8 cellular contexts compared by ENCODE assay signal in the genomic region with DNA sequence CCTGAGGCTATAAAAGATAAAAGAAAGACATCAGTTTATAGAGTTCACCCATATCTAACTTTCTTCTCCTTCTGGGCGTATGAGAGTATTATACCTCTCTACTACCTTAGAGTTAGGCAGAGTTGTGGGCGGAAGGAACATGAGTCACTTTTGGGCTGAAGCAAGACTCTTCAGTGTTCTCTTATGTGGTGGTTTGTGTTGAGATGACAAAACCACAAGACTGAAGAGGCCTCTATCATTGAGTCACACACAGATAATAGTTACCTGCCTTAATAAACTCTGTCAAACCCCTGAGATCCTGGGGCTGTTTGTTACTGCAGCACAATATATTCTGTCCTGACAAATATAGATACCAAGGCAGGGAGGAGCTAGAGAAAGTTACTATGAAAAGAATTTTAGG.
DNase-seq lines count a peak whose midpoint lies in the region; ATAC-seq, FAIRE-seq and TF ChIP-seq lines count a peak whose summit lies in the region.

No MANE protein-coding gene starts in this region.

- intact Hi-C loops in left ventricle myocardium inferior (cut with micrococcal nuclease) (no loop called here), left ventricle myocardium superior (cut with micrococcal nuclease) (no loop called here), aorta (cut with DNase I) (no loop called here)

- H3K4me1 ChIP-seq in left ventricle myocardium inferior (peaks cover 57% of the 10 kb centered on the region), small intestine (ENCODE audit: control insufficient read depth in 2 of 2, insufficient read depth in 1 of 2, low read depth in 1 of 2, low read length in 1 of 2) (no peaks in the 10 kb centered on the region), aorta (ENCODE audit: control insufficient read depth in 1 of 2, insufficient read depth in 2 of 2, low read length in 2 of 2) (peaks cover 0 to 5% of the 10 kb centered on the region in 2 donors)

- H3K36me3 ChIP-seq in left ventricle myocardium inferior (no peaks in the 10 kb centered on the region), small intestine (ENCODE audit: control insufficient read depth in 2 of 2, insufficient read depth in 2 of 2, low read length in 2 of 2) (no peaks in the 10 kb centered on the region), aorta (ENCODE audit: control insufficient read depth in 1 of 2, insufficient read depth in 2 of 2, low read length in 1 of 2) (no peaks in the 10 kb centered on the region)

- no peak for ATAC-seq in left ventricle myocardium superior
- peak; percentile 96 for ATAC-seq in HG03442 (IDR thresholded peaks at IDR 0.05; ENCODE audit: unreplicated experiment)
- no peak for ATAC-seq in aorta (ENCODE audit: low FRiP score)
- ATAC-seq in HG02588 (IDR thresholded peaks at IDR 0.05; ENCODE audit: unreplicated experiment) = no peak

- H3K27ac ChIP-seq in left ventricle myocardium inferior (replicated peaks) (peak overlapping the region; percentile 16), small intestine (ENCODE audit: low read depth in 1 of 2, low read length in 1 of 2) (no peak overlapping the region), aorta (ENCODE audit: low read depth in 1 of 2, low read length in 2 of 2) (no peak overlapping the region)

- DNase-seq in left ventricle myocardium inferior (no peak), left ventricle myocardium superior (no peak), activated T-cell treated with anti-CD3 and anti-CD28 coated beads for 48 hours (ENCODE audit: low read depth) (peak; percentile 31), small intestine (peak; percentile 41), aorta (no peak), globus pallidus (ENCODE audit: low spot score) (no peak)

- 61 to 81% (median 73%) methylated on average over 2 of the region's 2 CpGs for WGBS in small intestine, 3 donors
- WGBS in aorta, 2 donors = 95 to 96% methylated on average over 2 of the region's 2 CpGs

- FAIRE-seq in small intestine (lab: Jason Lieb, UNC) = no peak

- TF ChIP-seq CTCF in left ventricle myocardium inferior (IDR thresholded peaks at IDR 0.05; ENCODE audit: borderline replicate concordance) = no peak

- H3K27me3 ChIP-seq in left ventricle myocardium inferior (ENCODE audit: low read depth) (no peaks in the 10 kb centered on the region), small intestine (ENCODE audit: control insufficient read depth in 2 of 2, insufficient read depth in 2 of 2, low read length in 2 of 2) (no peaks in the 10 kb centered on the region), aorta (ENCODE audit: control insufficient read depth in 1 of 2, insufficient read depth in 2 of 2, low read length in 1 of 2) (no peaks in the 10 kb centered on the region)

- no peak overlapping the region for H3K4me3 ChIP-seq in left ventricle myocardium inferior
- H3K4me3 ChIP-seq in small intestine (ENCODE audit: low read depth in 1 of 2, low read length in 2 of 2) = no peak overlapping the region
- no peak overlapping the region for H3K4me3 ChIP-seq in aorta (ENCODE audit: low read length in 2 of 2)

- H3K9me3 ChIP-seq in left ventricle myocardium inferior (replicated peaks) = no peaks in the 10 kb centered on the region
- no peaks in the 10 kb centered on the region for H3K9me3 ChIP-seq in small intestine (ENCODE audit: control insufficient read depth, low read depth)
- H3K9me3 ChIP-seq in aorta (ENCODE audit: control insufficient read depth, low read length) = no peaks in the 10 kb centered on the region

Comparison
In these comparisons a context has a peak if more than half of its experiments do, and no peak if none do; other contexts are left out.
1. DNase-seq: peak in activated T-cell treated with anti-CD3 and anti-CD28 coated beads for 48 hours (single experiment) and small intestine (single experiment); none in left ventricle myocardium inferior (single experiment), left ventricle myocardium superior (single experiment), aorta (0 of 2) and globus pallidus (single experiment).